Comparison of ENCODE assay signal across 8 cellular contexts in genomic region chr1:109548321-109549267, GRCh38.
A peak's percentile ranks its signal among the peaks of the same experiment; 100 is the strongest.
DNase-seq lines count a peak whose midpoint lies in the region; FAIRE-seq and TF ChIP-seq lines count a peak whose summit lies in the region.

TSS of gene GNAI3 (plus strand) at chr1:109548615. CDS start at chr1:109548721, 106 bp downstream.

- H3K4me2 ChIP-seq in MM.1S (ENCODE audit: low read depth, low read length) = peak within 1 kb of the TSS; percentile 89

- H3K27ac Mint-ChIP-seq in nephron progenitor cell = peak within 1 kb of the TSS; percentile 98
- H3K27ac Mint-ChIP-seq in stimulated activated naive CD8-positive, alpha-beta T cell treated with anti-CD3 and anti-CD28 coated beads, Interleukin-15, Interleukin-2, amounts not matched to agents 100 ng/mL and 50 ng/mL, for 24 hours = peak within 1 kb of the TSS; percentile 93

- H3K4me1 ChIP-seq in MM.1S (ENCODE audit: low read length) = peaks cover 6% of the 10 kb centered on the region; the same call in 1 of the 2 replicates

- no peaks in the 10 kb centered on the region for H3K9me2 ChIP-seq in MM.1S (replicated peaks; ENCODE audit: insufficient read depth, low read length)

- DNase-seq in HCEC 1CT (peak; percentile 95), MM.1S (peak; percentile 92), SHP77 treated with DMSO at 0.1 percent for 48 hours (lab: John Stamatoyannopoulos, UW) (peak; percentile 74), activated gamma-delta T cell treated with Interleukin-2 at 50 U/mL for 16 hours (peak; percentile 95), fibroblast of the conjunctiva (ENCODE audit: low read depth) (peak; percentile 88), nephron progenitor cell (peak; percentile 88)

- peaks cover 7% of the 10 kb centered on the region for H3K36me3 Mint-ChIP-seq in nephron progenitor cell (ENCODE audit: low read depth)
- peaks cover 8% of the 10 kb centered on the region for H3K36me3 Mint-ChIP-seq in stimulated activated naive CD8-positive, alpha-beta T cell treated with anti-CD3 and anti-CD28 coated beads, Interleukin-15, Interleukin-2, amounts not matched to agents 100 ng/mL and 50 ng/mL, for 24 hours (ENCODE audit: low read depth)

- no peaks in the 10 kb centered on the region for H3K9me3 ChIP-seq in MM.1S (replicated peaks; ENCODE audit: insufficient read depth, low read length)

- H3F3A ChIP-seq in MM.1S (ENCODE audit: insufficient read depth, low read length) = peaks cover 12% of the 10 kb centered on the region

- H3K9ac ChIP-seq in MM.1S (ENCODE audit: low read length) = peak within 1 kb of the TSS; percentile 81

- peak within 1 kb of the TSS; percentile 63; the same call in 1 of the 2 replicates for H2AFZ ChIP-seq in MM.1S (ENCODE audit: low read length)

- peaks cover 63% of the 10 kb centered on the region for H3K79me2 ChIP-seq in MM.1S (ENCODE audit: low read length)

- peak within 1 kb of the TSS; percentile 92 for H3K4me3 ChIP-seq in MM.1S (ENCODE audit: low read length)

- no peaks in the 10 kb centered on the region for H3K27me3 ChIP-seq in MM.1S (replicated peaks; ENCODE audit: insufficient read depth, low read length)

- no peak for TF ChIP-seq CTCF in MM.1S (IDR thresholded peaks at IDR 0.05; ENCODE audit: low read length)
- no peak for TF ChIP-seq CTCF in nephron progenitor cell (IDR thresholded peaks at IDR 0.05)

- H3K27me3 Mint-ChIP-seq in nephron progenitor cell (ENCODE audit: low read depth, poor library complexity) = peaks cover 8% of the 10 kb centered on the region
- no peaks in the 10 kb centered on the region for H3K27me3 Mint-ChIP-seq in stimulated activated naive CD8-positive, alpha-beta T cell treated with anti-CD3 and anti-CD28 coated beads, Interleukin-15, Interleukin-2, amounts not matched to agents 100 ng/mL and 50 ng/mL, for 24 hours

- H3K9me3 Mint-ChIP-seq in nephron progenitor cell = no peaks in the 10 kb centered on the region
- H3K9me3 Mint-ChIP-seq in stimulated activated naive CD8-positive, alpha-beta T cell treated with anti-CD3 and anti-CD28 coated beads, Interleukin-15, Interleukin-2, amounts not matched to agents 100 ng/mL and 50 ng/mL, for 24 hours = no peaks in the 10 kb centered on the region

- peak; percentile 81 for FAIRE-seq in G401.6 (lab: Jason Lieb, UNC)

- no peaks in the 10 kb centered on the region for H3K36me3 ChIP-seq in MM.1S (replicated peaks; ENCODE audit: insufficient read depth, low read length)

- peak within 1 kb of the TSS; percentile 96 for H3K4me3 Mint-ChIP-seq in nephron progenitor cell
- peak within 1 kb of the TSS; percentile 92 for H3K4me3 Mint-ChIP-seq in stimulated activated naive CD8-positive, alpha-beta T cell treated with anti-CD3 and anti-CD28 coated beads, Interleukin-15, Interleukin-2, amounts not matched to agents 100 ng/mL and 50 ng/mL, for 24 hours

- no peaks in the 10 kb centered on the region for H4K20me1 ChIP-seq in MM.1S (ENCODE audit: insufficient read depth, low read length)

- H3K4me1 Mint-ChIP-seq in nephron progenitor cell = peaks cover 41% of the 10 kb centered on the region
- H3K4me1 Mint-ChIP-seq in stimulated activated naive CD8-positive, alpha-beta T cell treated with anti-CD3 and anti-CD28 coated beads, Interleukin-15, Interleukin-2, amounts not matched to agents 100 ng/mL and 50 ng/mL, for 24 hours (ENCODE audit: low read depth) = peaks cover 57% of the 10 kb centered on the region

- peak within 1 kb of the TSS; percentile 90 for H3K27ac ChIP-seq in MM.1S (ENCODE audit: low read length)

Comparison
In these comparisons a context has a peak if more than half of its experiments do, and no peak if none do; other contexts are left out.
1. Peak in every context shown above with its lines: DNase-seq, H3K4me3 ChIP-seq and H3K27ac ChIP-seq.